ENCODE assay signal across 1 cellular context in genomic region chr1:54971317-54971791, GRCh38.
TF ChIP-seq lines count a peak whose summit lies in the region.

No MANE protein-coding gene starts in this region.

TF ChIP-seq in H1, 55 proteins besides CTCF, POLR2A, EP300 and RAD21:
- TF ChIP-seq CBX8 (IDR thresholded peaks at IDR 0.05; ENCODE audit: borderline replicate concordance, low read depth, low read length) (no peak), POU5F1 (IDR thresholded peaks at IDR 0.05; ENCODE audit: low read depth, low read length) (no peak), POLR2AphosphoS5 (IDR thresholded peaks at IDR 0.05; ENCODE audit: low read depth, low read length) (no peak), SRF (IDR thresholded peaks at IDR 0.05; ENCODE audit: low read depth, low read length) (no peak), YY1 (IDR thresholded peaks at IDR 0.05; ENCODE audit: low read depth, low read length) (no peak), RNF2 (IDR thresholded peaks at IDR 0.05; ENCODE audit: borderline replicate concordance, low read depth, low read length, missing control alignments, poor library complexity, severe bottlenecking) (no peak)
TF ChIP-seq in H1: peak in this region for 0.
